ENCODE assay signal across 9 cellular contexts in the genomic region with DNA sequence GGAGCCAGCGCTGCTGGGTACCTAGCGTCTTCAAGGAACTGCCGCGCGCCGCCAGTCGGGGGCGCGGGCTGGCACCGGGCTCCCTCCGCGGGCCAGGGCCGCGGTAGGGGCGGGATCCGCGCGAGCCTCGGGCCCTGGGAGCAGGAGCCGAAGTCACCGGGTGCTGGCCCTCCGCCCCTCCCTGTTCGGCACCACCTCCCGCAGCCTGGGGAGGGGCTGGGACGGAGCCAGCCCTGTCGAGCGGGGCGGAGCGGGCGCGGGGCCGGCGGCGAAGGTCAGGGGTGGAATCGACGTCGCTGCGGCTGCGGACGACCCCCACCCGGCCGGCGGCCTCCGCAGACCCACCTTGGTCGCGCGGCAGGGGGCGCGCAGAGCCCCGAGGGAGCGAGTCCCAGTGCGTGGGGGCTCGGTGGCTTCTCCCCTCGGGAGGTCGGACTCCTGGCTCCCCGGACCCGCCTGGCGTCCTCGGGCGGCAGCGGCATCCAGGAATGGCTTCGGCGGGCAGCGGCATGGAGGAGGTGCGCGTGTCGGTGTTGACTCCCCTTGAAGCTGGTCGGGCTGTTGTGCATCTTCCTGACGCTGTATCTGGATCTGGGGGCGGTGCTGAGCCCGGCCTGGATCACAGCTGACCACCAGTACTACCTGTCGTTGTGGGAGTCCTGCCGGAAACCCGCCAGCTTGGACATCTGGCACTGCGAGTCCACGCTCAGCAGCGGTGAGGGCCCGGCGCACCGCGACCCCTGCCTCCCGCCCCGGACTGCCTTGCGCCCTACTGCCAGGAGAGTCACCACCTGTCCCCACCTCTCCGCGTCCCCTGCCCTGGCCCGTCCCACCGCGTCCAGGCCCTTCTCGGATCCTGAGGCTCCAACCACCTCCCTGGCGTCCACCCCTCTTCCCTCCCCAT. TPM values are rescaled to one million over a fixed set of nuclear protein-coding genes. Genes with fewer than 3 reads are reported as not detected.
A peak's percentile ranks its signal among the peaks of the same experiment; 100 is the strongest.
DNase-seq lines count a peak whose midpoint lies in the region; ATAC-seq and TF ChIP-seq lines count a peak whose summit lies in the region.
"Had no signal": no experiment of that assay in that cellular context is flagged by ENCODE, and none has a peak within 500 bp of the region (broad histone marks: within the 10 kb centered on the region; RNA-seq: fewer than 3 reads in every experiment).

No MANE protein-coding gene starts in this region.

- H3K4me1 ChIP-seq in heart right ventricle (no peaks in the 10 kb centered on the region), mesendoderm (ENCODE audit: control insufficient read depth, low read depth, low read length) (no peaks in the 10 kb centered on the region), aorta (ENCODE audit: control insufficient read depth in 1 of 2, insufficient read depth in 2 of 2, low read length in 2 of 2) (no peaks in the 10 kb centered on the region)

- peak overlapping the region; percentile 42 for H3K56ac ChIP-seq in mesendoderm (ENCODE audit: low read length)

- WGBS in heart right ventricle, 2 donors, result 1 to 2% methylated on average over 44 to 89 of the region's 91 CpGs
- no CpG with 5 or more reads among the region's 91 CpGs for WGBS in mesendoderm (ENCODE audit: extremely low coverage, insufficient coverage, low lambda C conversion rate)
- 2 to 22% methylated on average over 58 to 91 of the region's 91 CpGs for WGBS in aorta, 2 donors

- peak overlapping the region; percentile 31 for H3K4me2 ChIP-seq in mesendoderm (ENCODE audit: low read length)

- no peaks in the 10 kb centered on the region for H3K79me1 ChIP-seq in mesendoderm (ENCODE audit: low read length)

- H4K5ac ChIP-seq in mesendoderm (ENCODE audit: low read length), result no peak overlapping the region

- H2AK5ac ChIP-seq in mesendoderm (ENCODE audit: low read length), result no peak overlapping the region

- H4K8ac ChIP-seq in mesendoderm (ENCODE audit: low read depth, low read length), result no peak overlapping the region

- no peak overlapping the region for H2BK120ac ChIP-seq in mesendoderm (ENCODE audit: low read depth, low read length)

- no peak overlapping the region for H3K23ac ChIP-seq in mesendoderm (ENCODE audit: low read length)

- H3K27ac ChIP-seq in heart right ventricle (no peak overlapping the region), mesendoderm (ENCODE audit: low read depth, low read length) (no peak overlapping the region), aorta (ENCODE audit: low read depth in 1 of 2, low read length in 2 of 2) (no peak overlapping the region)

- ATAC-seq in heart right ventricle (peak in 2 of 8 donors; percentile 34 to 68), aorta (ENCODE audit: low FRiP score) (no peak), GM19467 (IDR thresholded peaks at IDR 0.05; ENCODE audit: unreplicated experiment) (no peak)

- no peaks in the 10 kb centered on the region for H3K36me3 ChIP-seq in heart right ventricle
- no peaks in the 10 kb centered on the region for H3K36me3 ChIP-seq in mesendoderm (ENCODE audit: control insufficient read depth, insufficient read depth, low read length)
- no peaks in the 10 kb centered on the region for H3K36me3 ChIP-seq in aorta (ENCODE audit: control insufficient read depth in 1 of 2, insufficient read depth in 2 of 2, low read length in 1 of 2)

- no peaks in the 10 kb centered on the region for H3K79me2 ChIP-seq in mesendoderm (ENCODE audit: control insufficient read depth, insufficient read depth, low read length)

- H3K4me3 ChIP-seq in heart right ventricle (peak overlapping the region in 8 of 10 donors; percentile 8 to 32 (median 28)), mesendoderm (ENCODE audit: low read length) (peak overlapping the region; percentile 24), aorta (ENCODE audit: low read length in 2 of 2) (peak overlapping the region; percentile 4 to 20)

- H3K9ac ChIP-seq in mesendoderm (ENCODE audit: low read length), result peak overlapping the region; percentile 40

- intact Hi-C loops in heart right ventricle (cut with DNase I), result no loop called here
- intact Hi-C loops in cardiac septum (cut with DNase I), result no loop called here
- intact Hi-C loops in aorta (cut with DNase I), result no loop called here

- H3K27me3 ChIP-seq in heart right ventricle (peaks cover 0 to 82% (median 18%) of the 10 kb centered on the region in 7 donors), mesendoderm (ENCODE audit: insufficient read depth, low read length, poor library complexity) (no peaks in the 10 kb centered on the region), aorta (ENCODE audit: control insufficient read depth in 1 of 2, insufficient read depth in 2 of 2, low read length in 1 of 2) (no peaks in the 10 kb centered on the region)

- H2BK15ac ChIP-seq in mesendoderm (replicated peaks; ENCODE audit: low read depth), result no peak overlapping the region

- DNase-seq in heart right ventricle, result no peak
- no peak for DNase-seq in cardiac septum (ENCODE audit: low spot score)
- DNase-seq in ecto neural progenitor cell (ENCODE audit: low spot score), result peak; percentile 71
- peak; percentile 75 for DNase-seq in mesendoderm
- peak; percentile 43 to 70 for DNase-seq in aorta
- DNase-seq in activated CD4-positive, alpha-beta T cell treated with anti-CD3 and anti-CD28 coated beads, Interleukin-2, amount 50 U/mL, for 1 hour, result no peak
- DNase-seq in NCI-H69 (lab: John Stamatoyannopoulos, UW), result no peak

- H2BK5ac ChIP-seq in mesendoderm (ENCODE audit: low read length), result no peak overlapping the region

- H3K18ac ChIP-seq in mesendoderm (ENCODE audit: low read length), result no peak overlapping the region

- TF ChIP-seq CTCF in heart right ventricle (IDR thresholded peaks at IDR 0.05), result peak in 1 of 9 donors; percentile 7

- H3K9me3 ChIP-seq in heart right ventricle (no peaks in the 10 kb centered on the region), aorta (ENCODE audit: control insufficient read depth, low read length) (no peaks in the 10 kb centered on the region)

- H3K4ac ChIP-seq in mesendoderm (ENCODE audit: low read depth, low read length), result no peak overlapping the region

RNA-seq across cellular contexts. Expression of a gene that starts 50.5 kb away (rescaled TPM):
- total RNA-seq in heart right ventricle (not detected), cardiac septum (not detected), aorta (not detected)
- polyA plus RNA-seq in heart right ventricle (not detected), aorta (not detected)
- polyA plus RNA-seq in mesendoderm (2013, experiment 1 of 2), result 0.03 TPM
- polyA plus RNA-seq in mesendoderm (2013, experiment 2 of 2), result 0.03 TPM
- total RNA-seq: lower leg skin had no signal

Comparison
In these comparisons a context has a peak if more than half of its experiments do, and no peak if none do; other contexts are left out.
1. DNase-seq: peak in ecto neural progenitor cell (single experiment), mesendoderm (single experiment) and aorta (2 of 2); none in heart right ventricle (0 of 2), cardiac septum (single experiment), activated CD4-positive, alpha-beta T cell treated with anti-CD3 and anti-CD28 coated beads, Interleukin-2, amount 50 U/mL, for 1 hour (single experiment) and NCI-H69 (single experiment).
2. Peak in every context shown above with its lines, with median percentiles within 50 percentile points of each other: H3K4me3 ChIP-seq.